16 cellular contexts compared by ENCODE assay signal in genomic region chr17:80609757-80610156, GRCh38.
A peak's percentile ranks its signal among the peaks of the same experiment; 100 is the strongest.
DNase-seq lines count a peak whose midpoint lies in the region; ATAC-seq and TF ChIP-seq lines count a peak whose summit lies in the region.
"Had no signal": no experiment of that assay in that cellular context is flagged by ENCODE, and none has a peak within 500 bp of the region (broad histone marks: within the 10 kb centered on the region; RNA-seq: fewer than 3 reads in every experiment).

No MANE protein-coding gene starts in this region.

- peak; percentile 61 to 90 (median 80) for ATAC-seq in heart left ventricle
- ATAC-seq: PC-3 had no signal

- peaks cover 48% of the 10 kb centered on the region for H3K4me1 Mint-ChIP-seq in T-helper 2 cell treated with Interferon-gamma antibody and Interleukin-4, amounts not matched to agents 5 μg/mL and 100 μg/mL, for 36 hours (ENCODE audit: low read depth)
- peaks cover 62% of the 10 kb centered on the region for H3K4me1 Mint-ChIP-seq in activated T-helper 1 cell treated with anti-CD3 and anti-CD28 coated beads, Interleukin-12 subunit alpha, Interleukin-12 subunit beta, Interleukin-2, Interleukin-4 antibody, amounts not matched to agents 30 ng/mL and 10 ng/mL and 1 ng/mL, durations not matched to agents 14 hours and 24 hours and 36 hours (ENCODE audit: low read depth)
- peaks cover 15% of the 10 kb centered on the region for H3K4me1 Mint-ChIP-seq in nephron progenitor cell

- no peaks in the 10 kb centered on the region for H3K36me3 ChIP-seq in heart left ventricle
- no peaks in the 10 kb centered on the region for H3K36me3 ChIP-seq in left ventricle myocardium inferior

- POLR2A ChIA-PET in RWPE1 (lab: Yijun Ruan, JAX; ENCODE audit: low non-redundant PET), result no interaction called here

- peaks cover 0 to 21% (median 2%) of the 10 kb centered on the region in 12 donors for H3K4me1 ChIP-seq in heart left ventricle
- H3K4me1 ChIP-seq in left ventricle myocardium inferior, result peaks cover 29% of the 10 kb centered on the region

- CTCF ChIA-PET in RWPE1 (lab: Yijun Ruan, JAX), result interaction anchor here (1.1 kb wide), 1 partner anchor 34 kb away, joined by 3 read pairs; no protein-coding TSS in a partner anchor

- peak overlapping the region; percentile 23 for H3K4me3 Mint-ChIP-seq in T-helper 2 cell treated with Interferon-gamma antibody and Interleukin-4, amounts not matched to agents 5 μg/mL and 100 μg/mL, for 36 hours
- peak overlapping the region; percentile 3 for H3K4me3 Mint-ChIP-seq in activated T-helper 1 cell treated with anti-CD3 and anti-CD28 coated beads, Interleukin-12 subunit alpha, Interleukin-12 subunit beta, Interleukin-2, Interleukin-4 antibody, amounts not matched to agents 30 ng/mL and 10 ng/mL and 1 ng/mL, durations not matched to agents 14 hours and 24 hours and 36 hours
- no peak overlapping the region for H3K4me3 Mint-ChIP-seq in nephron progenitor cell

- no peak overlapping the region for H3K27ac ChIP-seq in heart left ventricle
- no peak overlapping the region for H3K27ac ChIP-seq in left ventricle myocardium inferior (replicated peaks)
- no peak overlapping the region for H3K27ac ChIP-seq in RWPE1

- H3K4me3 ChIP-seq in heart left ventricle (no peak overlapping the region), left ventricle myocardium inferior (no peak overlapping the region)

- no peaks in the 10 kb centered on the region for H3K27me3 ChIP-seq in heart left ventricle
- no peaks in the 10 kb centered on the region for H3K27me3 ChIP-seq in left ventricle myocardium inferior (ENCODE audit: low read depth)

- WGBS in heart left ventricle, 4 donors, result 61 to 81% (median 69%) methylated on average over 5 of the region's 5 CpGs

- no peak for TF ChIP-seq CTCF in heart left ventricle (IDR thresholded peaks at IDR 0.05)
- TF ChIP-seq CTCF in left ventricle myocardium inferior (IDR thresholded peaks at IDR 0.05; ENCODE audit: borderline replicate concordance), result no peak
- TF ChIP-seq CTCF in nephron progenitor cell (IDR thresholded peaks at IDR 0.05), result no peak
- TF ChIP-seq CTCF in RWPE1 (conservative IDR thresholded peaks at IDR 0.05; ENCODE audit: low read depth), result no peak

- intact Hi-C loops in heart left ventricle (cut with DNase I), result no loop called here
- intact Hi-C loops in left ventricle myocardium inferior (cut with micrococcal nuclease), result no loop called here
- intact Hi-C loops in activated T-helper 1 cell treated with anti-CD3 and anti-CD28 coated beads, Interleukin-12 subunit alpha, Interleukin-12 subunit beta, Interleukin-2, Interleukin-4 antibody, amounts not matched to agents 30 ng/mL and 10 ng/mL and 1 ng/mL, durations not matched to agents 14 hours and 24 hours and 36 hours (cut with micrococcal nuclease), result loop anchor here (5.0 kb wide), 2 partner anchors 58 to 183 kb away; no protein-coding TSS in a partner anchor

- H3K36me3 Mint-ChIP-seq in T-helper 2 cell treated with Interferon-gamma antibody and Interleukin-4, amounts not matched to agents 5 μg/mL and 100 μg/mL, for 36 hours (ENCODE audit: low read depth), result peaks cover 15% of the 10 kb centered on the region
- peaks cover 7% of the 10 kb centered on the region for H3K36me3 Mint-ChIP-seq in activated T-helper 1 cell treated with anti-CD3 and anti-CD28 coated beads, Interleukin-12 subunit alpha, Interleukin-12 subunit beta, Interleukin-2, Interleukin-4 antibody, amounts not matched to agents 30 ng/mL and 10 ng/mL and 1 ng/mL, durations not matched to agents 14 hours and 24 hours and 36 hours (ENCODE audit: low read depth)
- H3K36me3 Mint-ChIP-seq in nephron progenitor cell (ENCODE audit: low read depth), result peaks cover 20% of the 10 kb centered on the region

- no peaks in the 10 kb centered on the region for H3K9me3 Mint-ChIP-seq in T-helper 2 cell treated with Interferon-gamma antibody and Interleukin-4, amounts not matched to agents 5 μg/mL and 100 μg/mL, for 36 hours
- H3K9me3 Mint-ChIP-seq in activated T-helper 1 cell treated with anti-CD3 and anti-CD28 coated beads, Interleukin-12 subunit alpha, Interleukin-12 subunit beta, Interleukin-2, Interleukin-4 antibody, amounts not matched to agents 30 ng/mL and 10 ng/mL and 1 ng/mL, durations not matched to agents 14 hours and 24 hours and 36 hours, result no peaks in the 10 kb centered on the region
- H3K9me3 Mint-ChIP-seq in nephron progenitor cell, result no peaks in the 10 kb centered on the region

- H3K9me3 ChIP-seq in heart left ventricle (no peaks in the 10 kb centered on the region), left ventricle myocardium inferior (replicated peaks) (no peaks in the 10 kb centered on the region)

- peak overlapping the region; percentile 73 for H3K27ac Mint-ChIP-seq in T-helper 2 cell treated with Interferon-gamma antibody and Interleukin-4, amounts not matched to agents 5 μg/mL and 100 μg/mL, for 36 hours
- H3K27ac Mint-ChIP-seq in activated T-helper 1 cell treated with anti-CD3 and anti-CD28 coated beads, Interleukin-12 subunit alpha, Interleukin-12 subunit beta, Interleukin-2, Interleukin-4 antibody, amounts not matched to agents 30 ng/mL and 10 ng/mL and 1 ng/mL, durations not matched to agents 14 hours and 24 hours and 36 hours, result no peak overlapping the region
- H3K27ac Mint-ChIP-seq in nephron progenitor cell, result peak overlapping the region; percentile 23

- DNase-seq in T-helper 2 cell treated with Interferon-gamma antibody and Interleukin-4, amounts not matched to agents 5 μg/mL and 100 μg/mL, for 36 hours (ENCODE audit: low spot score), result no peak
- DNase-seq in T-helper 2 cell, result no peak
- DNase-seq in heart left ventricle, result no peak
- DNase-seq in left ventricle myocardium inferior, result no peak
- DNase-seq in activated T-helper 1 cell treated with anti-CD3 and anti-CD28 coated beads, Interleukin-12 subunit alpha, Interleukin-12 subunit beta, Interleukin-2, Interleukin-4 antibody, amounts not matched to agents 30 ng/mL and 10 ng/mL and 1 ng/mL, durations not matched to agents 14 hours and 24 hours and 36 hours (ENCODE audit: low spot score), result no peak
- DNase-seq in nephron progenitor cell, result no peak
- DNase-seq in AG20443 (ENCODE audit: low spot score), result no peak
- no peak for DNase-seq in RWPE1 (ENCODE audit: low spot score)
- DNase-seq: DMS79 treated with DMSO at 0.1 percent for 48 hours; GDM1; HCEC 1CT; NCI-H1048; NCI-H2107; NCI-H69; NK-92 treated with Interleukin-12 subunit alpha and Interleukin-12 subunit beta, amount 100 ng/mL, for 24 hours; PC-3 had no signal

- no peak for TF ChIP-seq POLR2A in heart left ventricle (IDR thresholded peaks at IDR 0.05)

- no peaks in the 10 kb centered on the region for H3K27me3 Mint-ChIP-seq in T-helper 2 cell treated with Interferon-gamma antibody and Interleukin-4, amounts not matched to agents 5 μg/mL and 100 μg/mL, for 36 hours (ENCODE audit: low read depth)
- no peaks in the 10 kb centered on the region for H3K27me3 Mint-ChIP-seq in activated T-helper 1 cell treated with anti-CD3 and anti-CD28 coated beads, Interleukin-12 subunit alpha, Interleukin-12 subunit beta, Interleukin-2, Interleukin-4 antibody, amounts not matched to agents 30 ng/mL and 10 ng/mL and 1 ng/mL, durations not matched to agents 14 hours and 24 hours and 36 hours (ENCODE audit: insufficient read depth)
- peaks cover 3% of the 10 kb centered on the region for H3K27me3 Mint-ChIP-seq in nephron progenitor cell (ENCODE audit: low read depth, poor library complexity)
